ENCODE assay signal across 8 cellular contexts in genomic region chr6:18121580-18122127, GRCh38. TPM values are rescaled to one million over a fixed set of nuclear protein-coding genes. Genes with fewer than 3 reads are reported as not detected.
DNase-seq lines count a peak whose midpoint lies in the region; ATAC-seq and TF ChIP-seq lines count a peak whose summit lies in the region.
"Had no signal": no experiment of that assay in that cellular context is flagged by ENCODE, and none has a peak within 500 bp of the region (broad histone marks: within the 10 kb centered on the region; RNA-seq: fewer than 3 reads in every experiment).

No MANE protein-coding gene starts in this region.

- ATAC-seq in left colon: no peak

- H3K9me3 ChIP-seq in sigmoid colon: no peaks in the 10 kb centered on the region

- peaks cover 0 to 13% (median 10%) of the 10 kb centered on the region in 4 donors for H3K4me1 ChIP-seq in sigmoid colon

- TF ChIP-seq EP300 in sigmoid colon (IDR thresholded peaks at IDR 0.05): no peak

- TF ChIP-seq POLR2A in NB4 (IDR thresholded peaks at IDR 0.05; ENCODE audit: extremely low read depth, insufficient read length) (no peak), sigmoid colon (IDR thresholded peaks at IDR 0.05) (no peak)

- H3K4me3 ChIP-seq in GM12864 (ENCODE audit: low read depth, low read length): no peak overlapping the region
- H3K4me3 ChIP-seq in NB4 (ENCODE audit: low read depth, low read length): no peak overlapping the region
- peak overlapping the region; percentile 59 for H3K4me3 ChIP-seq in epithelial cell of proximal tubule (ENCODE audit: low read depth, low read length)
- peak overlapping the region; percentile 44 to 61 (median 52) for H3K4me3 ChIP-seq in sigmoid colon

- no peaks in the 10 kb centered on the region for H3K27me3 ChIP-seq in sigmoid colon

- H3K36me3 ChIP-seq in sigmoid colon: no peaks in the 10 kb centered on the region

- intact Hi-C loops in sigmoid colon (cut with DNase I) (loop anchor here (2.0 to 10.0 kb wide), 5 partner anchors 135 to 967 kb away; partner anchors contain the start of gene KIF13A), left colon (cut with DNase I, micrococcal nuclease) (no loop called here)

- peak overlapping the region in 2 of 4 donors; percentile 42 to 62 for H3K27ac ChIP-seq in sigmoid colon
- H3K27ac ChIP-seq: KMS-11 had no signal

- peak; percentile 60 for TF ChIP-seq CTCF in GM12864 (IDR thresholded peaks at IDR 0.05; ENCODE audit: low read depth, low read length, missing control alignments)
- peak; percentile 26 for TF ChIP-seq CTCF in NB4 (IDR thresholded peaks at IDR 0.05; ENCODE audit: low read depth, low read length)
- no peak for TF ChIP-seq CTCF in epithelial cell of proximal tubule (conservative IDR thresholded peaks at IDR 0.05; ENCODE audit: low read depth, low read length)
- no peak for TF ChIP-seq CTCF in sigmoid colon (IDR thresholded peaks at IDR 0.05)

- DNase-seq in GM12864 (ENCODE audit: low read depth): no peak
- peak; percentile 38 for DNase-seq in NB4 (ENCODE audit: low read depth)
- no peak for DNase-seq in epithelial cell of proximal tubule (ENCODE audit: low read depth)
- DNase-seq in sigmoid colon: peak; percentile 63
- DNase-seq in left colon: no peak
- DNase-seq in stimulated activated CD4-positive, alpha-beta T cell treated with anti-CD3 and anti-CD28 coated beads, Interleukin-1b, Interleukin-23, amount 100 ng/mL, for 48 hours: no peak
- no peak for DNase-seq in NCI-H2196 treated with DMSO at 0.1 percent for 48 hours (lab: John Stamatoyannopoulos, UW; ENCODE audit: unreplicated experiment)

- 82 to 96% methylated on average over 19 of the region's 19 CpGs for WGBS in sigmoid colon, 2 donors

RNA-seq across cellular contexts. Expression of gene NHLRC1, which starts 0.8 kb away (rescaled TPM):
- total RNA-seq in epithelial cell of proximal tubule: 0.40 and 1.2 TPM in 2 replicates
- 1 to 10 TPM; 1.2 to 1.9 (median 1.5) TPM for total RNA-seq in sigmoid colon
- 1 to 10 TPM; 1.2 to 3.0 (median 2.4) TPM for polyA plus RNA-seq in sigmoid colon
- total RNA-seq in left colon: 1 to 10 TPM; 2.3 TPM

RNA-seq across cellular contexts. Expression of gene TPMT, which starts 33.2 kb away (rescaled TPM):
- 11.9 and 13.2 TPM in 2 replicates for total RNA-seq in epithelial cell of proximal tubule
- total RNA-seq in sigmoid colon: 10 to 100 TPM in 2 of 4 donors, 1 to 10 TPM in 2; 6.6 to 11.1 (median 9.3) TPM
- 100 to 1,000 TPM in 1 of 3 donors, 10 to 100 TPM in 2; 45.7 to 131 (median 64.3) TPM for polyA plus RNA-seq in sigmoid colon
- 10 to 100 TPM; 53.4 to 60.0 TPM for total RNA-seq in left colon

RNA-seq across cellular contexts. Expression of gene KDM1B, which starts 33.6 kb away (rescaled TPM):
- total RNA-seq in epithelial cell of proximal tubule (8.7 and 15.7 TPM in 2 replicates), sigmoid colon (10 to 100 TPM; 10.2 to 14.3 (median 12.2) TPM), left colon (10 to 100 TPM; 33.7 to 38.3 TPM)
- 10 to 100 TPM; 11.4 to 32.8 (median 18.8) TPM for polyA plus RNA-seq in sigmoid colon

Comparison
In these comparisons a context has a peak if more than half of its experiments do, and no peak if none do; other contexts are left out.
1. DNase-seq: peak in NB4 (single experiment) and sigmoid colon (single experiment); none in GM12864 (single experiment), epithelial cell of proximal tubule (single experiment), left colon (0 of 2), stimulated activated CD4-positive, alpha-beta T cell treated with anti-CD3 and anti-CD28 coated beads, Interleukin-1b, Interleukin-23, amount 100 ng/mL, for 48 hours (single experiment) and NCI-H2196 treated with DMSO at 0.1 percent for 48 hours (single experiment).
2. H3K4me3 ChIP-seq: peak in epithelial cell of proximal tubule (single experiment) and sigmoid colon (4 of 4); none in GM12864 (single experiment) and NB4 (single experiment).
3. CTCF ChIP-seq: peak in GM12864 (single experiment) and NB4 (single experiment); none in epithelial cell of proximal tubule (single experiment) and sigmoid colon (0 of 4).